8 cellular contexts compared by ENCODE assay signal in the genomic region with DNA sequence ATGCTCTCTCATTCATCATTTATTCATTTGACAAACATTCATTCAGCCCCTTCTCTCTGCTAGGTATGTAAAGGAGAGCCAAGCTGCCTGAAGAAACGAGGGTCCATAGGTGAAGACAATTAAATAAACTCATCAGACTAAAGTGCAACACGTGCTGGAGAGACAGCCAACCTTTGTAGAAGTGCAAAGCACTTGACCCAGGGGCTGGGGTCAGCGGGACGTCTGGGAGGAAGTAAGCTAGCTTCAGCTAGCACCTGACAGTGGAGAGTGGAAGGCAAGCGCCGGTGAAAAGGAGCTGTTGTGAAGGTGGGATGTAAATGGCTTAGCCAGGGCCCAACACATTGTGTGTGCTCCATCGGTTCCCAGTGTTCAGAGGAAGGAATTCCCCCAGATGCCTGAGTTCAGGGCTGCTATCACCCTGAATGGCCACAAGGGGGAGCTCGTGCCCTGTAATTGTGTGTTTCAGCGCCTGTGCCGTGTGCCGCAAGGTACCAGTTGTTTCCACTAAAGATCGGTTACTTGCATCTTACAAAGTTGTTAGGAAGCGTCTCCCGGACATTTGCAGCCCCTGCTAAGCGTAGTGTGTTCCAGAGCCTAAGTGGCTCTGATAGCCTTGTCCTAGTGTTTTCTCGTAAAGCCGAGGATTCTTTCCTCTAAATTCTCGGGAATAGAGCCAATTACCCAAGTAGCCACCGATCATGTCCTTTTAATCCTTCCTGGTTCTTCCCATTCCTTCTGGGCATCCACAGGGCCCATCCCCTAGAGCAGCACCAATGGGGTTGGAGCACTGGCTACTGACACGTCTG. TPM values are rescaled to one million over a fixed set of nuclear protein-coding genes. Genes with fewer than 3 reads are reported as not detected.
A peak's percentile ranks its signal among the peaks of the same experiment; 100 is the strongest.
DNase-seq lines count a peak whose midpoint lies in the region; ATAC-seq and TF ChIP-seq lines count a peak whose summit lies in the region.

No MANE protein-coding gene starts in this region.

- H3K27me3 Mint-ChIP-seq in CD4-positive, CD25-positive, alpha-beta regulatory T cell = peaks cover 49% of the 10 kb centered on the region
- H3K27me3 Mint-ChIP-seq in endothelial cell (ENCODE audit: unreplicated experiment) = peaks cover 4% of the 10 kb centered on the region

- TF ChIP-seq CTCF in HFF-Myc (IDR thresholded peaks at IDR 0.05; ENCODE audit: low read depth, low read length, missing control alignments) = peak; percentile 97
- peak; percentile 98 for TF ChIP-seq CTCF in endothelial cell (IDR thresholded peaks at IDR 0.05; ENCODE audit: unreplicated experiment)

- peaks cover 0 to 2% (median 0%) of the 10 kb centered on the region in 7 donors for H3K9me3 Mint-ChIP-seq in CD4-positive, CD25-positive, alpha-beta regulatory T cell
- H3K9me3 Mint-ChIP-seq in endothelial cell (ENCODE audit: unreplicated experiment) = no peaks in the 10 kb centered on the region

- H3K4me1 ChIP-seq in CD4-positive, CD25-positive, alpha-beta regulatory T cell (ENCODE audit: control insufficient read depth, insufficient read depth, low read length, poor library complexity, severe bottlenecking) = peaks cover 14% of the 10 kb centered on the region

- peak overlapping the region; percentile 23 for H3K4me3 ChIP-seq in CD4-positive, CD25-positive, alpha-beta regulatory T cell (ENCODE audit: low read depth, low read length)
- H3K4me3 ChIP-seq in HFF-Myc (replicated peaks; ENCODE audit: low read depth, low read length) = peak overlapping the region; percentile 28

- DNase-seq in CD4-positive, CD25-positive, alpha-beta regulatory T cell = peak; percentile 60 to 72 (median 68)
- DNase-seq in HFF-Myc (ENCODE audit: extremely low read depth, low read depth) (peak; percentile 64), NOMO-1 (lab: John Stamatoyannopoulos, UW; ENCODE audit: unreplicated experiment in 2 of 2) (peak; percentile 68 to 70), endothelial cell (ENCODE audit: low spot score) (peak; percentile 79), midbrain (lab: John Stamatoyannopoulos, UW) (peak; percentile 69)
- peak; percentile 86 for DNase-seq in activated CD8-positive, alpha-beta memory T cell treated with anti-CD3 and anti-CD28 coated beads for 24 hours
- peak; percentile 16 to 32 for DNase-seq in stimulated activated CD8-positive, alpha-beta memory T cell treated with anti-CD3 and anti-CD28 coated beads, Interleukin-15, amount 100 ng/mL, for 48 hours (ENCODE audit: low read depth in 2 of 2)

- peaks cover 7 to 13% (median 11%) of the 10 kb centered on the region in 4 donors for H3K4me1 Mint-ChIP-seq in CD4-positive, CD25-positive, alpha-beta regulatory T cell
- peaks cover 9% of the 10 kb centered on the region for H3K4me1 Mint-ChIP-seq in endothelial cell (ENCODE audit: unreplicated experiment)

- ATAC-seq in CD4-positive, CD25-positive, alpha-beta regulatory T cell (ENCODE audit: low read depth in 2 of 2) = peak; percentile 74
- ATAC-seq in HG03159 (IDR thresholded peaks at IDR 0.05; ENCODE audit: unreplicated experiment) = no peak

- H3K27ac Mint-ChIP-seq in CD4-positive, CD25-positive, alpha-beta regulatory T cell = no peak overlapping the region
- H3K27ac Mint-ChIP-seq in endothelial cell (ENCODE audit: unreplicated experiment) = no peak overlapping the region

- no peaks in the 10 kb centered on the region for H3K36me3 Mint-ChIP-seq in CD4-positive, CD25-positive, alpha-beta regulatory T cell
- no peaks in the 10 kb centered on the region for H3K36me3 Mint-ChIP-seq in endothelial cell (ENCODE audit: low read depth, unreplicated experiment)

- H3K4me3 Mint-ChIP-seq in CD4-positive, CD25-positive, alpha-beta regulatory T cell = peak overlapping the region in 2 of 4 donors; percentile 16 to 22
- no peak overlapping the region for H3K4me3 Mint-ChIP-seq in endothelial cell (ENCODE audit: unreplicated experiment)

- H3K36me3 ChIP-seq in CD4-positive, CD25-positive, alpha-beta regulatory T cell (ENCODE audit: control insufficient read depth, insufficient read depth, low read length) = no peaks in the 10 kb centered on the region

- H3K27me3 ChIP-seq in CD4-positive, CD25-positive, alpha-beta regulatory T cell (ENCODE audit: control insufficient read depth, insufficient read depth, low read length) = peaks cover 31% of the 10 kb centered on the region

- no peak overlapping the region for H3K27ac ChIP-seq in CD4-positive, CD25-positive, alpha-beta regulatory T cell (ENCODE audit: insufficient read depth, low read length, poor library complexity, severe bottlenecking)

- no peaks in the 10 kb centered on the region for H3K9me3 ChIP-seq in CD4-positive, CD25-positive, alpha-beta regulatory T cell (ENCODE audit: control insufficient read depth in 2 of 2, low read length in 2 of 2)

RNA-seq across cellular contexts. Expression of a gene that starts 30.6 kb away (rescaled TPM):
- total RNA-seq in CD4-positive, CD25-positive, alpha-beta regulatory T cell = not detected
- not detected for polyA plus RNA-seq in CD4-positive, CD25-positive, alpha-beta regulatory T cell
- total RNA-seq in endothelial cell (ENCODE audit: unreplicated experiment) = 31.0 TPM

Comparison
In these comparisons a context has a peak if more than half of its experiments do, and no peak if none do; other contexts are left out.
1. DNase-seq: peak in every context shown above with its lines; median percentile 86 in activated CD8-positive, alpha-beta memory T cell treated with anti-CD3 and anti-CD28 coated beads for 24 hours; 79 in endothelial cell; 69 in NOMO-1; 69 in midbrain; 68 in CD4-positive, CD25-positive, alpha-beta regulatory T cell; 64 in HFF-Myc; 24 in stimulated activated CD8-positive, alpha-beta memory T cell treated with anti-CD3 and anti-CD28 coated beads, Interleukin-15, amount 100 ng/mL, for 48 hours.
2. RNA of a gene that starts 30.6 kb away (total RNA-seq): 31.0 TPM in endothelial cell (single experiment); not detected in CD4-positive, CD25-positive, alpha-beta regulatory T cell (single experiment); every median in the first group is over 10 times any median in the second.